In genomic region chr2:241217320-241218031, GRCh38 we compare ENCODE assay signal across 8 cellular contexts. TPM values are rescaled to one million over a fixed set of nuclear protein-coding genes. Genes with fewer than 3 reads are reported as not detected.
A peak's percentile ranks its signal among the peaks of the same experiment; 100 is the strongest.
DNase-seq lines count a peak whose midpoint lies in the region; ATAC-seq and TF ChIP-seq lines count a peak whose summit lies in the region.

No MANE protein-coding gene starts in this region.

- no peaks in the 10 kb centered on the region for H3K36me3 ChIP-seq in tibial nerve

- peak in 2 of 5 experiments; percentile 12 to 50 for TF ChIP-seq CTCF in tibial nerve (IDR thresholded peaks at IDR 0.05)

- H3K4me1 ChIP-seq in tibial nerve, result peaks cover 0 to 13% (median 6%) of the 10 kb centered on the region in 4 donors

- 0 to 1% methylated on average over 9 to 21 of the region's 77 CpGs for WGBS in tibial nerve, 2 donors

- peak in 1 of 2 donors; percentile 24 for TF ChIP-seq POLR2A in tibial nerve (IDR thresholded peaks at IDR 0.05)

- H3K4me3 ChIP-seq in tibial nerve, result peak overlapping the region; percentile 40 to 55 (median 50)

- H3K4me3 Mint-ChIP-seq in natural killer cell treated with Interleukin-12 subunit alpha and Interleukin-12 subunit beta and Interleukin-15 and Interleukin-18, amount 100 ng/mL, for 72 hours, result peak overlapping the region; percentile 55

- no peaks in the 10 kb centered on the region for H3K36me3 Mint-ChIP-seq in activated naive CD4-positive, alpha-beta T cell treated with anti-CD3 and anti-CD28 coated beads, Interleukin-2, amount 50 U/mL, for 72 hours
- no peaks in the 10 kb centered on the region for H3K36me3 Mint-ChIP-seq in natural killer cell treated with Interleukin-12 subunit alpha and Interleukin-12 subunit beta and Interleukin-15 and Interleukin-18, amount 100 ng/mL, for 72 hours

- no peaks in the 10 kb centered on the region for H3K27me3 Mint-ChIP-seq in natural killer cell treated with Interleukin-12 subunit alpha and Interleukin-12 subunit beta and Interleukin-15 and Interleukin-18, amount 100 ng/mL, for 72 hours

- peaks cover 5 to 12% of the 10 kb centered on the region in 2 donors for H3K4me1 Mint-ChIP-seq in natural killer cell treated with Interleukin-12 subunit alpha and Interleukin-12 subunit beta and Interleukin-15 and Interleukin-18, amount 100 ng/mL, for 72 hours (ENCODE audit: low read depth in 2 of 2)

- H3K27ac ChIP-seq in tibial nerve, result peak overlapping the region; percentile 61 to 89 (median 85)

- peak; percentile 94 for DNase-seq in GM03348 (ENCODE audit: low spot score)
- peak; percentile 90 for DNase-seq in OCI-M1 (lab: John Stamatoyannopoulos, UW)
- DNase-seq in activated naive CD4-positive, alpha-beta T cell treated with anti-CD3 and anti-CD28 coated beads, Interleukin-2, amount 50 U/mL, for 72 hours (ENCODE audit: low spot score in 2 of 2), result peak in 1 of 2 donors; percentile 43
- DNase-seq in foreskin melanocyte, result peak; percentile 51
- peak; percentile 62 for DNase-seq in natural killer cell treated with Interleukin-12 subunit alpha and Interleukin-12 subunit beta and Interleukin-15 and Interleukin-18, amount 100 ng/mL, for 72 hours (ENCODE audit: low spot score)
- peak; percentile 29 to 47 for DNase-seq in tibial nerve (ENCODE audit: low spot score in 2 of 2)
- DNase-seq in NCI-H1105 (lab: John Stamatoyannopoulos, UW), result no peak

- H3K9me3 Mint-ChIP-seq in activated naive CD4-positive, alpha-beta T cell treated with anti-CD3 and anti-CD28 coated beads, Interleukin-2, amount 50 U/mL, for 72 hours, result no peaks in the 10 kb centered on the region
- no peaks in the 10 kb centered on the region for H3K9me3 Mint-ChIP-seq in natural killer cell treated with Interleukin-12 subunit alpha and Interleukin-12 subunit beta and Interleukin-15 and Interleukin-18, amount 100 ng/mL, for 72 hours

- no peak overlapping the region for H3K27ac Mint-ChIP-seq in activated naive CD4-positive, alpha-beta T cell treated with anti-CD3 and anti-CD28 coated beads, Interleukin-2, amount 50 U/mL, for 72 hours
- H3K27ac Mint-ChIP-seq in natural killer cell treated with Interleukin-12 subunit alpha and Interleukin-12 subunit beta and Interleukin-15 and Interleukin-18, amount 100 ng/mL, for 72 hours, result no peak overlapping the region

- peak in 1 of 2 donors; percentile 59 for TF ChIP-seq EP300 in tibial nerve (IDR thresholded peaks at IDR 0.05)

- no peaks in the 10 kb centered on the region for H3K27me3 ChIP-seq in tibial nerve

- no peaks in the 10 kb centered on the region for H3K9me3 ChIP-seq in tibial nerve

- ATAC-seq in HG02588 (IDR thresholded peaks at IDR 0.05; ENCODE audit: unreplicated experiment), result peak; percentile 45
- ATAC-seq in activated naive CD4-positive, alpha-beta T cell treated with anti-CD3 and anti-CD28 coated beads, Interleukin-2, amount 50 U/mL, for 72 hours, result peak; percentile 51
- ATAC-seq in natural killer cell treated with Interleukin-12 subunit alpha and Interleukin-12 subunit beta and Interleukin-15 and Interleukin-18, amount 100 ng/mL, for 72 hours, result peak; percentile 49 to 73

RNA-seq across cellular contexts. Expression of gene ANO7, which starts 29.0 kb away (rescaled TPM):
- 1 to 10 TPM in 1 of 2 donors, under 1 TPM in 1; 0.27 to 5.3 TPM for total RNA-seq in activated naive CD4-positive, alpha-beta T cell treated with anti-CD3 and anti-CD28 coated beads, Interleukin-2, amount 50 U/mL, for 72 hours
- total RNA-seq in natural killer cell treated with Interleukin-12 subunit alpha and Interleukin-12 subunit beta and Interleukin-15 and Interleukin-18, amount 100 ng/mL, for 72 hours, result 1 to 10 TPM; 2.8 to 7.1 TPM
- 1 to 10 TPM in 1 of 4 donors, under 1 TPM in 3; 0.42 to 1.2 (median 0.51) TPM for total RNA-seq in tibial nerve
